In the genomic region with DNA sequence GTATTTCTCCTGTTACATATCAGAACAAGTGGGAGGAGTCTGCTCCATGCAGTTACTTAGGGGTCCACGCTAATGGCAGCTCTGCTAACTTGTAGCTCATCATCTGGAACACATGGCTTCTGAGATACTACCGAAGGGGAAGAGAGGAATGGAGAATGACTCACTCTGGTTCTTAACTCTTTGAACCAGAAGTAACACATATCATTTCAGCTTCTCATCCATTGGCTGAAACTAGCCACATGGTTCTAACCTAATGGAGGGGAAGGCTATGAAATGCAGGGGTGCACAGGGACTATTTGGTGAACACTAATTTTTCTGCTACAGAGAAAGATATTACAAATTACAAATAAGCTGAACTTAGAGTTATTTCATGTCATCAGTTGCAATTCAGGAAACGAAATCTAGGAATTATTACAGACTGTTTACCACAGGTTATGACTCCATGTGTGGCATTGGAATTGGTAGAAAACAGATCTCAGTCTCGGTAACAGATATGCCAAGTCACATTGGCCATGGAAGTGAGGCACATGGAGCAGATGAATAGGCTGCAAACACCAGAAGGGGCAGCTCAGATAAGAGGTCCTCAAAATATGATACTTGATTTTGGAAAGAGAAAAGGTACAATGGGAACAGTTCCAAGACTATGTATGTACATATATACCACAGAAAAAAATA, we compare ENCODE assay signal across 3 cellular contexts.
TF ChIP-seq lines count a peak whose summit lies in the region.

No MANE protein-coding gene starts in this region.

TF ChIP-seq in SK-N-SH, 30 proteins besides CTCF, POLR2A, EP300 and RAD21 (continued from another document):
- TF ChIP-seq GABPA (IDR thresholded peaks at IDR 0.05; ENCODE audit: low read depth): no peak
- TF ChIP-seq CHD2 (IDR thresholded peaks at IDR 0.05; ENCODE audit: low read length, partially characterized antibody): no peak

TF ChIP-seq in SK-N-SH treated with all-trans-retinoic acid at 6 μM for 48 hours, 23 proteins besides CTCF, POLR2A, EP300 and RAD21:
- TF ChIP-seq POU6F1 (CRISPR knock-in tag; IDR thresholded peaks at IDR 0.05; ENCODE audit: borderline replicate concordance, low read depth): no peak
- no peak for TF ChIP-seq OSR1 (CRISPR knock-in tag; IDR thresholded peaks at IDR 0.05)
- TF ChIP-seq ZFP30 (CRISPR knock-in tag; IDR thresholded peaks at IDR 0.05): no peak
- TF ChIP-seq TCF4 (CRISPR knock-in tag; IDR thresholded peaks at IDR 0.05; ENCODE audit: borderline replicate concordance): no peak
- no peak for TF ChIP-seq PPARA (CRISPR knock-in tag; IDR thresholded peaks at IDR 0.05; ENCODE audit: borderline replicate concordance)
- no peak for TF ChIP-seq ARNTL (CRISPR knock-in tag; IDR thresholded peaks at IDR 0.05; ENCODE audit: borderline replicate concordance, low read depth)
- TF ChIP-seq CSDC2 (CRISPR knock-in tag; IDR thresholded peaks at IDR 0.05): no peak
- TF ChIP-seq RARB (CRISPR knock-in tag; IDR thresholded peaks at IDR 0.05): no peak
- no peak for TF ChIP-seq ZNF565 (CRISPR knock-in tag; conservative IDR thresholded peaks at IDR 0.05; ENCODE audit: low read depth)
- no peak for TF ChIP-seq ISL1 (CRISPR knock-in tag; IDR thresholded peaks at IDR 0.05)
- TF ChIP-seq TOX (CRISPR knock-in tag; IDR thresholded peaks at IDR 0.05; ENCODE audit: borderline replicate concordance): no peak
- TF ChIP-seq GLIS3 (CRISPR knock-in tag; IDR thresholded peaks at IDR 0.05): no peak
- no peak for TF ChIP-seq ESRRG (CRISPR knock-in tag; IDR thresholded peaks at IDR 0.05)
- no peak for TF ChIP-seq ZC3H10 (CRISPR knock-in tag; IDR thresholded peaks at IDR 0.05)
- TF ChIP-seq ZFP3 (CRISPR knock-in tag; IDR thresholded peaks at IDR 0.05): no peak

TF ChIP-seq in HEK293, 187 proteins besides CTCF, POLR2A, EP300 and RAD21 (continued from another document and continues in another):
- TF ChIP-seq, protein P1, sequence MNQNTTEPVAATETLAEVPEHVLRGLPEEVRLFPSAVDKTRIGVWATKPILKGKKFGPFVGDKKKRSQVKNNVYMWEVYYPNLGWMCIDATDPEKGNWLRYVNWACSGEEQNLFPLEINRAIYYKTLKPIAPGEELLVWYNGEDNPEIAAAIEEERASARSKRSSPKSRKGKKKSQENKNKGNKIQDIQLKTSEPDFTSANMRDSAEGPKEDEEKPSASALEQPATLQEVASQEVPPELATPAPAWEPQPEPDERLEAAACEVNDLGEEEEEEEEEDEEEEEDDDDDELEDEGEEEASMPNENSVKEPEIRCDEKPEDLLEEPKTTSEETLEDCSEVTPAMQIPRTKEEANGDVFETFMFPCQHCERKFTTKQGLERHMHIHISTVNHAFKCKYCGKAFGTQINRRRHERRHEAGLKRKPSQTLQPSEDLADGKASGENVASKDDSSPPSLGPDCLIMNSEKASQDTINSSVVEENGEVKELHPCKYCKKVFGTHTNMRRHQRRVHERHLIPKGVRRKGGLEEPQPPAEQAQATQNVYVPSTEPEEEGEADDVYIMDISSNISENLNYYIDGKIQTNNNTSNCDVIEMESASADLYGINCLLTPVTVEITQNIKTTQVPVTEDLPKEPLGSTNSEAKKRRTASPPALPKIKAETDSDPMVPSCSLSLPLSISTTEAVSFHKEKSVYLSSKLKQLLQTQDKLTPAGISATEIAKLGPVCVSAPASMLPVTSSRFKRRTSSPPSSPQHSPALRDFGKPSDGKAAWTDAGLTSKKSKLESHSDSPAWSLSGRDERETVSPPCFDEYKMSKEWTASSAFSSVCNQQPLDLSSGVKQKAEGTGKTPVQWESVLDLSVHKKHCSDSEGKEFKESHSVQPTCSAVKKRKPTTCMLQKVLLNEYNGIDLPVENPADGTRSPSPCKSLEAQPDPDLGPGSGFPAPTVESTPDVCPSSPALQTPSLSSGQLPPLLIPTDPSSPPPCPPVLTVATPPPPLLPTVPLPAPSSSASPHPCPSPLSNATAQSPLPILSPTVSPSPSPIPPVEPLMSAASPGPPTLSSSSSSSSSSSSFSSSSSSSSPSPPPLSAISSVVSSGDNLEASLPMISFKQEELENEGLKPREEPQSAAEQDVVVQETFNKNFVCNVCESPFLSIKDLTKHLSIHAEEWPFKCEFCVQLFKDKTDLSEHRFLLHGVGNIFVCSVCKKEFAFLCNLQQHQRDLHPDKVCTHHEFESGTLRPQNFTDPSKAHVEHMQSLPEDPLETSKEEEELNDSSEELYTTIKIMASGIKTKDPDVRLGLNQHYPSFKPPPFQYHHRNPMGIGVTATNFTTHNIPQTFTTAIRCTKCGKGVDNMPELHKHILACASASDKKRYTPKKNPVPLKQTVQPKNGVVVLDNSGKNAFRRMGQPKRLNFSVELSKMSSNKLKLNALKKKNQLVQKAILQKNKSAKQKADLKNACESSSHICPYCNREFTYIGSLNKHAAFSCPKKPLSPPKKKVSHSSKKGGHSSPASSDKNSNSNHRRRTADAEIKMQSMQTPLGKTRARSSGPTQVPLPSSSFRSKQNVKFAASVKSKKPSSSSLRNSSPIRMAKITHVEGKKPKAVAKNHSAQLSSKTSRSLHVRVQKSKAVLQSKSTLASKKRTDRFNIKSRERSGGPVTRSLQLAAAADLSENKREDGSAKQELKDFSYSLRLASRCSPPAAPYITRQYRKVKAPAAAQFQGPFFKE (tag by site-specific recombination; IDR thresholded peaks at IDR 0.05; ENCODE audit: borderline replicate concordance): no peak
- no peak for TF ChIP-seq ZNF426 (tag by site-specific recombination; IDR thresholded peaks at IDR 0.05)
- TF ChIP-seq ZSCAN4 (tag by site-specific recombination; IDR thresholded peaks at IDR 0.05): no peak
- TF ChIP-seq HOXD13 (CRISPR knock-in tag; IDR thresholded peaks at IDR 0.05; ENCODE audit: borderline replicate concordance): no peak
- TF ChIP-seq ZNF174 (tag by site-specific recombination; IDR thresholded peaks at IDR 0.05): no peak
- no peak for TF ChIP-seq PRDM1 (tag by site-specific recombination; IDR thresholded peaks at IDR 0.05)
- TF ChIP-seq ZNF280D (tag by site-specific recombination; IDR thresholded peaks at IDR 0.05): 0 out of 2 replicates have a peak, but pooled peaks have one; percentile 60
- TF ChIP-seq ZNF837 (tag by site-specific recombination; IDR thresholded peaks at IDR 0.05): no peak
- no peak for TF ChIP-seq ZNF664 (tag by site-specific recombination; IDR thresholded peaks at IDR 0.05)
- no peak for TF ChIP-seq OVOL3 (tag by site-specific recombination; IDR thresholded peaks at IDR 0.05)
- TF ChIP-seq BCL6B (tag by site-specific recombination; IDR thresholded peaks at IDR 0.05): 0 out of 2 replicates have a peak, but pooled peaks have one; percentile 48
- peak; percentile 94 for TF ChIP-seq SETDB1 (IDR thresholded peaks at IDR 0.05; ENCODE audit: insufficient read length, low read length)
- TF ChIP-seq ZFP37 (tag by site-specific recombination; IDR thresholded peaks at IDR 0.05): no peak
- TF ChIP-seq ZBTB10 (tag by site-specific recombination; IDR thresholded peaks at IDR 0.05): no peak
- TF ChIP-seq ZNF529 (tag by site-specific recombination; IDR thresholded peaks at IDR 0.05; ENCODE audit: insufficient replicate concordance): peak; percentile 26
- TF ChIP-seq ZNF157 (tag by site-specific recombination; IDR thresholded peaks at IDR 0.05): no peak
- TF ChIP-seq MEIS1 (CRISPR knock-in tag; IDR thresholded peaks at IDR 0.05; ENCODE audit: borderline replicate concordance): no peak
- TF ChIP-seq, protein P2, sequence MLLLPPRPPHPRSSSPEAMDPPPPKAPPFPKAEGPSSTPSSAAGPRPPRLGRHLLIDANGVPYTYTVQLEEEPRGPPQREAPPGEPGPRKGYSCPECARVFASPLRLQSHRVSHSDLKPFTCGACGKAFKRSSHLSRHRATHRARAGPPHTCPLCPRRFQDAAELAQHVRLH (tag by site-specific recombination; IDR thresholded peaks at IDR 0.05): no peak
- TF ChIP-seq ZNF626 (tag by site-specific recombination; IDR thresholded peaks at IDR 0.05): 0 out of 2 replicates have a peak, but pooled peaks have one; percentile 69
- TF ChIP-seq SALL2 (tag by site-specific recombination; IDR thresholded peaks at IDR 0.05; ENCODE audit: borderline replicate concordance): no peak
- peak; percentile 72; the same call in 1 of the 2 replicates for TF ChIP-seq ZNF549 (tag by site-specific recombination; IDR thresholded peaks at IDR 0.05)
- TF ChIP-seq ZNF423 (tag by site-specific recombination; IDR thresholded peaks at IDR 0.05): no peak
- peak; percentile 85 for TF ChIP-seq ZNF211 (tag by site-specific recombination; IDR thresholded peaks at IDR 0.05; ENCODE audit: low read depth)
- TF ChIP-seq ZBTB48 (tag by site-specific recombination; IDR thresholded peaks at IDR 0.05): no peak
- TF ChIP-seq ZNF23 (tag by site-specific recombination; IDR thresholded peaks at IDR 0.05; ENCODE audit: borderline replicate concordance): no peak
- no peak for TF ChIP-seq ZNF138 (tag by site-specific recombination; IDR thresholded peaks at IDR 0.05; ENCODE audit: borderline replicate concordance)
- TF ChIP-seq REPIN1 (tag by site-specific recombination; IDR thresholded peaks at IDR 0.05; ENCODE audit: low read depth): no peak
- no peak for TF ChIP-seq GLI2 (tag by site-specific recombination; IDR thresholded peaks at IDR 0.05; ENCODE audit: borderline replicate concordance, low read depth)
- peak; percentile 79 for TF ChIP-seq ZNF10 (tag by site-specific recombination; IDR thresholded peaks at IDR 0.05)
- TF ChIP-seq OSR2 (tag by site-specific recombination; IDR thresholded peaks at IDR 0.05): no peak
- no peak for TF ChIP-seq ZNF670 (tag by site-specific recombination; IDR thresholded peaks at IDR 0.05; ENCODE audit: low read depth)
- TF ChIP-seq ZNF140 (tag by site-specific recombination; IDR thresholded peaks at IDR 0.05): no peak
- TF ChIP-seq, protein P3, sequence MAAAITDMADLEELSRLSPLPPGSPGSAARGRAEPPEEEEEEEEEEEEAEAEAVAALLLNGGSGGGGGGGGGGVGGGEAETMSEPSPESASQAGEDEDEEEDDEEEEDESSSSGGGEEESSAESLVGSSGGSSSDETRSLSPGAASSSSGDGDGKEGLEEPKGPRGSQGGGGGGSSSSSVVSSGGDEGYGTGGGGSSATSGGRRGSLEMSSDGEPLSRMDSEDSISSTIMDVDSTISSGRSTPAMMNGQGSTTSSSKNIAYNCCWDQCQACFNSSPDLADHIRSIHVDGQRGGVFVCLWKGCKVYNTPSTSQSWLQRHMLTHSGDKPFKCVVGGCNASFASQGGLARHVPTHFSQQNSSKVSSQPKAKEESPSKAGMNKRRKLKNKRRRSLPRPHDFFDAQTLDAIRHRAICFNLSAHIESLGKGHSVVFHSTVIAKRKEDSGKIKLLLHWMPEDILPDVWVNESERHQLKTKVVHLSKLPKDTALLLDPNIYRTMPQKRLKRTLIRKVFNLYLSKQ (tag by site-specific recombination; IDR thresholded peaks at IDR 0.05; ENCODE audit: borderline replicate concordance): no peak
- no peak for TF ChIP-seq ZNF146 (tag by site-specific recombination; IDR thresholded peaks at IDR 0.05)
- no peak for TF ChIP-seq MYNN (tag by site-specific recombination; IDR thresholded peaks at IDR 0.05; ENCODE audit: borderline replicate concordance)
- no peak for TF ChIP-seq GLI4 (tag by site-specific recombination; IDR thresholded peaks at IDR 0.05)
